Comparison of ENCODE assay signal across 11 cellular contexts in genomic region chr15:60899322-60899966, GRCh38.
DNase-seq lines count a peak whose midpoint lies in the region; ATAC-seq and TF ChIP-seq lines count a peak whose summit lies in the region.
"Had no signal": no experiment of that assay in that cellular context is flagged by ENCODE, and none has a peak within 500 bp of the region (broad histone marks: within the 10 kb centered on the region; RNA-seq: fewer than 3 reads in every experiment).

No MANE protein-coding gene starts in this region.

- H3K27me3 ChIP-seq in right lobe of liver = no peaks in the 10 kb centered on the region

- peaks cover 0 to 18% (median 0%) of the 10 kb centered on the region in 4 donors for H3K4me1 ChIP-seq in right lobe of liver

- intact Hi-C loops in activated CD4-positive, alpha-beta T cell treated with anti-CD3 and anti-CD28 coated beads, Interleukin-2, amount 10 ng/mL, durations not matched to agents 24 days and 14 days (cut with micrococcal nuclease) = loop anchor here (1.0 to 5.0 kb wide), 10 partner anchors 13 to 351 kb away; no protein-coding TSS in a partner anchor
- intact Hi-C loops in right lobe of liver (cut with DNase I) = no loop called here
- intact Hi-C loops in left ventricle myocardium superior (cut with micrococcal nuclease) = no loop called here

- H3K27me3 Mint-ChIP-seq in activated CD4-positive, alpha-beta T cell treated with anti-CD3 and anti-CD28 coated beads, Interleukin-2, amount 10 ng/mL, durations not matched to agents 24 days and 14 days = peaks cover 4% of the 10 kb centered on the region

- 40% methylated on average over 4 of the region's 4 CpGs for WGBS in right lobe of liver (ENCODE audit: insufficient coverage, low coverage, low lambda C conversion rate, missing lambda C conversion rate)

- peak overlapping the region; percentile 43 for H3K4me3 Mint-ChIP-seq in activated CD4-positive, alpha-beta T cell treated with anti-CD3 and anti-CD28 coated beads, Interleukin-2, amount 10 ng/mL, durations not matched to agents 24 days and 14 days

- peak; percentile 80 for DNase-seq in activated CD4-positive, alpha-beta T cell treated with anti-CD3 and anti-CD28 coated beads, Interleukin-2, amount 10 ng/mL, durations not matched to agents 24 days and 14 days
- DNase-seq in activated CD4-positive, alpha-beta T cell treated with anti-CD3 and anti-CD28 coated beads, Interleukin-2, amount 50 U/mL, for 1 hour = no peak
- no peak for DNase-seq in right lobe of liver
- DNase-seq in RPMI8226 = no peak
- no peak for DNase-seq in left ventricle myocardium superior
- no peak for DNase-seq in islet precursor cell
- DNase-seq: amniotic stem cell, foreskin fibroblast, NCI-H226 had no signal

- peak overlapping the region; percentile 82 for H3K27ac Mint-ChIP-seq in activated CD4-positive, alpha-beta T cell treated with anti-CD3 and anti-CD28 coated beads, Interleukin-2, amount 10 ng/mL, durations not matched to agents 24 days and 14 days

- no peak overlapping the region for H3K4me3 ChIP-seq in right lobe of liver

- peaks cover 49% of the 10 kb centered on the region for H3K4me1 Mint-ChIP-seq in activated CD4-positive, alpha-beta T cell treated with anti-CD3 and anti-CD28 coated beads, Interleukin-2, amount 10 ng/mL, durations not matched to agents 24 days and 14 days

- TF ChIP-seq POLR2A in right lobe of liver (IDR thresholded peaks at IDR 0.05) = no peak

- H3K9me3 Mint-ChIP-seq in activated CD4-positive, alpha-beta T cell treated with anti-CD3 and anti-CD28 coated beads, Interleukin-2, amount 10 ng/mL, durations not matched to agents 24 days and 14 days = no peaks in the 10 kb centered on the region

- no peaks in the 10 kb centered on the region for H3K9me3 ChIP-seq in right lobe of liver

- H3K27ac ChIP-seq in right lobe of liver = no peak overlapping the region

- H3K36me3 ChIP-seq in right lobe of liver = no peaks in the 10 kb centered on the region

- ATAC-seq in GM21515 (IDR thresholded peaks at IDR 0.05; ENCODE audit: unreplicated experiment) (peak; percentile 50), HG03457 (IDR thresholded peaks at IDR 0.05; ENCODE audit: unreplicated experiment) (peak; percentile 53), right lobe of liver (peak; percentile 33 to 69 (median 62)), left ventricle myocardium superior (no peak)

- no peak for TF ChIP-seq CTCF in right lobe of liver (IDR thresholded peaks at IDR 0.05)

- H3K36me3 Mint-ChIP-seq in activated CD4-positive, alpha-beta T cell treated with anti-CD3 and anti-CD28 coated beads, Interleukin-2, amount 10 ng/mL, durations not matched to agents 24 days and 14 days (ENCODE audit: low read depth) = no peaks in the 10 kb centered on the region
